In genomic region chr9:693460-694390, GRCh38 we compare ENCODE assay signal across 9 cellular contexts.
DNase-seq lines count a peak whose midpoint lies in the region; ATAC-seq and TF ChIP-seq lines count a peak whose summit lies in the region.
"Had no signal": no experiment of that assay in that cellular context is flagged by ENCODE, and none has a peak within 500 bp of the region (broad histone marks: within the 10 kb centered on the region; RNA-seq: fewer than 3 reads in every experiment).

No MANE protein-coding gene starts in this region.

- no peak overlapping the region for H3K4me2 ChIP-seq in parathyroid adenoma (ENCODE audit: low read length)

- in situ Hi-C loops in HAP-1 (cut with MboI; ENCODE audit: low sequenced_read_pairs), result no loop called here

- no peaks in the 10 kb centered on the region for H3K9me3 Mint-ChIP-seq in activated T-cell treated with anti-CD3 and anti-CD28 coated beads, Interleukin-2, amount 50 U/mL, for 4 hours

- ATAC-seq in activated T-cell treated with anti-CD3 and anti-CD28 coated beads, Interleukin-2, amount 50 U/mL, for 4 hours, result no peak
- ATAC-seq: activated CD4-positive, alpha-beta T cell treated with anti-CD3 and anti-CD28 coated beads for 36 hours had no signal

- H3K4me3 ChIP-seq in WI38 (ENCODE audit: low read depth, low read length) (peak overlapping the region; percentile 60), parathyroid adenoma (ENCODE audit: low read depth, low read length) (no peak overlapping the region), HAP-1 (no peak overlapping the region)

- H3K79me2 ChIP-seq in parathyroid adenoma, result no peaks in the 10 kb centered on the region

- peaks cover 5% of the 10 kb centered on the region for H3K4me1 Mint-ChIP-seq in activated T-cell treated with anti-CD3 and anti-CD28 coated beads, Interleukin-2, amount 50 U/mL, for 4 hours (ENCODE audit: low read depth)

- H3K27me3 ChIP-seq in parathyroid adenoma (ENCODE audit: control insufficient read depth, insufficient read depth, low read length) (no peaks in the 10 kb centered on the region), HAP-1 (ENCODE audit: low read depth) (no peaks in the 10 kb centered on the region)

- peak overlapping the region; percentile 42 for H3K27ac ChIP-seq in parathyroid adenoma

- DNase-seq in Ammon's horn (ENCODE audit: low spot score) (peak; percentile 80), glomerular visceral epithelial cell (ENCODE audit: extremely low spot score) (peak; percentile 26), DMS79 (lab: John Stamatoyannopoulos, UW) (no peak), NCI-H1417 treated with DMSO at 0.1 percent for 48 hours (lab: John Stamatoyannopoulos, UW) (no peak), HAP-1 (ENCODE audit: low spot score in 2 of 2) (no peak)
- no peak for DNase-seq in activated T-cell treated with anti-CD3 and anti-CD28 coated beads, Interleukin-2, amount 50 U/mL, for 4 hours
- DNase-seq: activated CD4-positive, alpha-beta T cell treated with anti-CD3 and anti-CD28 coated beads for 36 hours had no signal

- peaks cover 2% of the 10 kb centered on the region for H3K27me3 Mint-ChIP-seq in activated T-cell treated with anti-CD3 and anti-CD28 coated beads, Interleukin-2, amount 50 U/mL, for 4 hours (ENCODE audit: low read depth)
- H3K27me3 Mint-ChIP-seq: activated CD4-positive, alpha-beta T cell treated with anti-CD3 and anti-CD28 coated beads for 36 hours had no signal

- H3K36me3 Mint-ChIP-seq in activated T-cell treated with anti-CD3 and anti-CD28 coated beads, Interleukin-2, amount 50 U/mL, for 4 hours (ENCODE audit: insufficient read depth), result no peaks in the 10 kb centered on the region

- no peak for TF ChIP-seq CTCF in WI38 (IDR thresholded peaks at IDR 0.05; ENCODE audit: low read depth, low read length)
- TF ChIP-seq CTCF in parathyroid adenoma (IDR thresholded peaks at IDR 0.05), result no peak

- no peak overlapping the region for H2AFZ ChIP-seq in parathyroid adenoma

- no peak overlapping the region for H3K9ac ChIP-seq in parathyroid adenoma

- H3K4me1 ChIP-seq in parathyroid adenoma, result no peaks in the 10 kb centered on the region
- H3K4me1 ChIP-seq in HAP-1, result peaks cover 16% of the 10 kb centered on the region

- H3K9me3 ChIP-seq in parathyroid adenoma (ENCODE audit: control insufficient read depth, low read length), result no peaks in the 10 kb centered on the region
- no peaks in the 10 kb centered on the region for H3K9me3 ChIP-seq in HAP-1

- no peak overlapping the region for H3K4me3 Mint-ChIP-seq in activated T-cell treated with anti-CD3 and anti-CD28 coated beads, Interleukin-2, amount 50 U/mL, for 4 hours
- H3K4me3 Mint-ChIP-seq: activated CD4-positive, alpha-beta T cell treated with anti-CD3 and anti-CD28 coated beads for 36 hours had no signal

- H3K36me3 ChIP-seq in parathyroid adenoma (ENCODE audit: control insufficient read depth, insufficient read depth, low read length), result no peaks in the 10 kb centered on the region
- no peaks in the 10 kb centered on the region for H3K36me3 ChIP-seq in HAP-1 (replicated peaks)

Comparison
In these comparisons a context has a peak if more than half of its experiments do, and no peak if none do; other contexts are left out.
1. DNase-seq: peak in Ammon's horn (single experiment) and glomerular visceral epithelial cell (single experiment); none in DMS79 (single experiment), activated T-cell treated with anti-CD3 and anti-CD28 coated beads, Interleukin-2, amount 50 U/mL, for 4 hours (single experiment), NCI-H1417 treated with DMSO at 0.1 percent for 48 hours (single experiment) and HAP-1 (0 of 2).